Comparison of ENCODE assay signal across 8 cellular contexts in genomic region chr17:3963214-3964201, GRCh38. TPM values are rescaled to one million over a fixed set of nuclear protein-coding genes. Genes with fewer than 3 reads are reported as not detected.
DNase-seq lines count a peak whose midpoint lies in the region; ATAC-seq, FAIRE-seq and TF ChIP-seq lines count a peak whose summit lies in the region.

No MANE protein-coding gene starts in this region.

- H3K27me3 ChIP-seq in endocrine pancreas (ENCODE audit: control insufficient read depth, insufficient read depth, low read length) (no peaks in the 10 kb centered on the region), skeletal muscle satellite cell (ENCODE audit: control insufficient read depth, insufficient read depth, low read length) (peaks cover 35% of the 10 kb centered on the region)

- peak; percentile 16 for ATAC-seq in GM19324 (IDR thresholded peaks at IDR 0.05; ENCODE audit: low FRiP score, unreplicated experiment)
- ATAC-seq in HG03460 (IDR thresholded peaks at IDR 0.05; ENCODE audit: unreplicated experiment), result peak; percentile 7

- TF ChIP-seq POLR2A in H54 (IDR thresholded peaks at IDR 0.05; ENCODE audit: low read depth, low read length), result no peak

- peak overlapping the region; percentile 77 for H3K4me2 ChIP-seq in skeletal muscle satellite cell (ENCODE audit: low read length)

- H3K9ac ChIP-seq in endocrine pancreas (ENCODE audit: control insufficient read depth, insufficient read depth, low read length), result peak overlapping the region; percentile 74
- H3K9ac ChIP-seq in skeletal muscle satellite cell (ENCODE audit: low read depth, low read length), result no peak overlapping the region

- no peaks in the 10 kb centered on the region for H3K9me3 ChIP-seq in endocrine pancreas (ENCODE audit: control insufficient read depth, low read length)
- H3K9me3 ChIP-seq in skeletal muscle satellite cell (replicated peaks; ENCODE audit: low read length), result no peaks in the 10 kb centered on the region

- no peak for FAIRE-seq in H54 (lab: Jason Lieb, UNC)

- peak; percentile 54 for DNase-seq in activated CD4-positive, CD25-positive, alpha-beta regulatory T cell treated with anti-CD3 and anti-CD28 coated beads, Interleukin-2, amount 50 U/mL, for 72 hours
- DNase-seq in NCI-H82 (lab: John Stamatoyannopoulos, UW), result no peak
- DNase-seq in H54 (ENCODE audit: insufficient read length, low spot score), result no peak
- DNase-seq in 8988T, result no peak

- H3K36me3 ChIP-seq in endocrine pancreas (ENCODE audit: control insufficient read depth, insufficient read depth, low read length) (no peaks in the 10 kb centered on the region), skeletal muscle satellite cell (ENCODE audit: insufficient read depth, low read length) (no peaks in the 10 kb centered on the region)

- H3K4me3 ChIP-seq in endocrine pancreas (ENCODE audit: control insufficient read depth, insufficient read depth, low read length), result peak overlapping the region; percentile 52
- peak overlapping the region; percentile 70 for H3K4me3 ChIP-seq in skeletal muscle satellite cell (ENCODE audit: low read length)

- H3K4me1 ChIP-seq in endocrine pancreas (ENCODE audit: control insufficient read depth, insufficient read depth, low read length) (no peaks in the 10 kb centered on the region), skeletal muscle satellite cell (ENCODE audit: control insufficient read depth, insufficient read depth, low read length) (peaks cover 43% of the 10 kb centered on the region)

RNA-seq across cellular contexts. Expression of gene ATP2A3, which starts 0.7 kb away (rescaled TPM):
- total RNA-seq in skeletal muscle satellite cell (2012; rRNA removed), result 0.25 and 1.3 TPM in 2 replicates

RNA-seq across cellular contexts. Expression of gene P2RX1, which starts 47.2 kb away (rescaled TPM):
- under 0.01 and 0.22 TPM in 2 replicates for total RNA-seq in skeletal muscle satellite cell (2012; rRNA removed)
